10 cellular contexts compared by ENCODE assay signal in the genomic region with DNA sequence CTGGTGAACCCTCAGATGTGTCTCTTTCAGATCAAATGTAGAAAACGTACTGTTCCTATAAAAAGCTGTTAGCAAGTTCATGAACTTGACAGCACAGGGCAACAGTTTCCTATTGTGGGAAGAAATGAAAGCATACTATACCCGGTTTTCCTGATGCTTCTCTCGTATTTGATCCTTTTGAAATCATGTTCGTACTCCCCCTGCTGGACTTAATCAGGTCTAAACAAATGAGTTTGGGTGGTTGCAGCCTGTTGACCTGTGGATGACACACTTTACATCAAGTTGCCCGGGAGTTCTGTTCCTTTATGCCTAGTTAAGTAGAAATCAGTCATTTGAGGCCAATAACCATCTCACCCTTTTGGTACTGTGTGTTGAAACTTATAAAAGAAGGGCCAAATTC.
DNase-seq lines count a peak whose midpoint lies in the region; ATAC-seq, FAIRE-seq and TF ChIP-seq lines count a peak whose summit lies in the region.
"Had no signal": no experiment of that assay in that cellular context is flagged by ENCODE, and none has a peak within 500 bp of the region (broad histone marks: within the 10 kb centered on the region; RNA-seq: fewer than 3 reads in every experiment).

No MANE protein-coding gene starts in this region.

- FAIRE-seq in frontal cortex (lab: Jason Lieb, UNC), result no peak
- FAIRE-seq: colon had no signal

- peak; percentile 13; the same call in 1 of the 2 replicates for TF ChIP-seq RAD21 in Ishikawa (IDR thresholded peaks at IDR 0.05; ENCODE audit: low read depth)

- DNase-seq in ELR (ENCODE audit: low read depth) (peak; percentile 22), SW480 (ENCODE audit: low spot score) (peak; percentile 46), iPS-NIHi7 (ENCODE audit: extremely low spot score) (peak; percentile 53), sciatic nerve (ENCODE audit: low spot score) (no peak), frontal cortex (ENCODE audit: low spot score in 2 of 2) (no peak)
- DNase-seq in activated CD4-positive, alpha-beta T cell treated with anti-CD3 and anti-CD28 coated beads, Interleukin-2, amount 50 U/mL, for 4 hours, result no peak
- no peak for DNase-seq in activated CD4-positive, CD25-positive, alpha-beta regulatory T cell (lab: John Stamatoyannopoulos, UW)
- DNase-seq: activated B cell treated with CpG ODN at 0.5 μM for 24 hours had no signal

- intact Hi-C loops in sciatic nerve (cut with DNase I), result no loop called here

- TF ChIP-seq EP300 in Ishikawa (IDR thresholded peaks at IDR 0.05; ENCODE audit: borderline replicate concordance), result no peak

- ATAC-seq in sciatic nerve, result no peak

TF ChIP-seq in Ishikawa, 13 proteins besides CTCF, POLR2A, EP300 and RAD21:
- TF ChIP-seq CREB1 (IDR thresholded peaks at IDR 0.05; ENCODE audit: low read depth) (no peak), TEAD4 (IDR thresholded peaks at IDR 0.05) (no peak), TCF12 (IDR thresholded peaks at IDR 0.05; ENCODE audit: low read depth) (no peak), NFIC (IDR thresholded peaks at IDR 0.05) (no peak), EGR1 (IDR thresholded peaks at IDR 0.05) (no peak), YY1 (IDR thresholded peaks at IDR 0.05; ENCODE audit: low read depth) (no peak)
- TF ChIP-seq, protein P1, sequence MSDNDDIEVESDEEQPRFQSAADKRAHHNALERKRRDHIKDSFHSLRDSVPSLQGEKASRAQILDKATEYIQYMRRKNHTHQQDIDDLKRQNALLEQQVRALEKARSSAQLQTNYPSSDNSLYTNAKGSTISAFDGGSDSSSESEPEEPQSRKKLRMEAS (IDR thresholded peaks at IDR 0.05), result no peak
TF ChIP-seq in Ishikawa: peak in this region for 0.

Comparison
In these comparisons a context has a peak if more than half of its experiments do, and no peak if none do; other contexts are left out.
1. DNase-seq: peak in ELR (single experiment), SW480 (single experiment) and iPS-NIHi7 (single experiment); none in activated CD4-positive, alpha-beta T cell treated with anti-CD3 and anti-CD28 coated beads, Interleukin-2, amount 50 U/mL, for 4 hours (0 of 2), activated CD4-positive, CD25-positive, alpha-beta regulatory T cell (0 of 4), sciatic nerve (single experiment) and frontal cortex (0 of 2).